ENCODE assay signal across 24 cellular contexts in the genomic region with DNA sequence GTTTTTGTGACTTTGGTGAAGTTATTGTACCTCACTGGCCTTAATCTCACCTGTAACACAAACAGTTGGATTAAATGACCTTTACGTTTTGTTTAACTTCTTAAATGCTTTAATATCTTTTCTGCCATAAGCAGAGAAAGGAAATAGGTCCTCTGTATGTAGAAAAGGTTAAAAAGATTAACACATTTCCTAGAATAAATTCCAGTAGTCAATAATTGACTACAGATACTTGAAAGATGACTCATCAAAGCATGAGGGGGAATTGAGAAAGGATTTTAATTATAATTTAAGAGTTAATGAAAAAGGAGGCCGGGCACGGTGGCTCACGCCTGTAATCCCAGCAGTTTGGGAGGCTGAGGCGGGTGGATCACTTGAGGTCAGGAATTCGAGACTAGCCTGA.
"Had no signal": no experiment of that assay in that cellular context is flagged by ENCODE, and none has a peak within 500 bp of the region (broad histone marks: within the 10 kb centered on the region; RNA-seq: fewer than 3 reads in every experiment).

No MANE protein-coding gene starts in this region.

- H3K27ac Mint-ChIP-seq: activated B cell treated with CpG ODN at 0.5 μM for 24 hours; activated CD4-positive, alpha-beta memory T cell treated with anti-CD3 and anti-CD28 coated beads, Interleukin-2, amount 10 ng/mL, durations not matched to agents 7 days and 5 days; activated naive CD4-positive, alpha-beta T cell treated with anti-CD3 and anti-CD28 coated beads, Interleukin-2, amount 10 ng/mL, durations not matched to agents 7 days and 5 days; activated naive CD8-positive, alpha-beta T cell treated with anti-CD3 and anti-CD28 coated beads for 36 hours; activated T-helper 2 cell treated with anti-CD3 and anti-CD28 coated beads, Interferon-gamma antibody, Interleukin-2, Interleukin-4, amounts not matched to agents 10 μg/mL and 5 μg/mL and 100 μg/mL, durations not matched to agents 14 hours and 24 hours and 36 hours had no signal

- H3K27ac ChIP-seq: brain microvascular endothelial cell, cardiac muscle cell, PC-9 had no signal

- DNase-seq: activated B cell treated with CpG ODN at 0.5 μM for 24 hours; activated CD4-positive, alpha-beta memory T cell treated with anti-CD3 and anti-CD28 coated beads, Interleukin-2, amount 10 ng/mL, durations not matched to agents 7 days and 5 days; activated CD4-positive, alpha-beta T cell treated with anti-CD3 and anti-CD28 coated beads for 1 hour; activated CD4-positive, alpha-beta T cell treated with anti-CD3 and anti-CD28 coated beads, Interleukin-2, amount 50 U/mL, for 1 hour; activated gamma-delta T cell treated with Interleukin-2 at 50 U/mL for 16 hours; activated naive CD4-positive, alpha-beta T cell treated with anti-CD3 and anti-CD28 coated beads, Interleukin-2, amount 10 ng/mL, durations not matched to agents 7 days and 5 days; activated naive CD8-positive, alpha-beta T cell treated with anti-CD3 and anti-CD28 coated beads for 36 hours; activated T-cell treated with anti-CD3 and anti-CD28 coated beads for 4 hours; activated T-cell treated with anti-CD3 and anti-CD28 coated beads, Interleukin-2, amount 50 U/mL, for 48 hours; brain microvascular endothelial cell; cerebellar nuclear complex; Karpas-422; MM.1S; NCI-H1105; NCI-H1436; NCI-H1694 treated with DMSO at 0.1 percent for 48 hours; NCI-H2029 treated with DMSO at 0.1 percent for 48 hours; NCI-H510A treated with DMSO at 0.1 percent for 48 hours; PC-9; SHP77 treated with DMSO at 0.1 percent for 48 hours; T-helper 2 cell; T1000 had no signal

- H3K4me3 ChIP-seq: cardiac muscle cell, PC-9 had no signal

- H3K27me3 Mint-ChIP-seq: activated B cell treated with CpG ODN at 0.5 μM for 24 hours; activated CD4-positive, alpha-beta memory T cell treated with anti-CD3 and anti-CD28 coated beads, Interleukin-2, amount 10 ng/mL, durations not matched to agents 7 days and 5 days; activated naive CD4-positive, alpha-beta T cell treated with anti-CD3 and anti-CD28 coated beads, Interleukin-2, amount 10 ng/mL, durations not matched to agents 7 days and 5 days; activated naive CD8-positive, alpha-beta T cell treated with anti-CD3 and anti-CD28 coated beads for 36 hours had no signal

- H3K4me3 Mint-ChIP-seq: activated B cell treated with CpG ODN at 0.5 μM for 24 hours; activated CD4-positive, alpha-beta memory T cell treated with anti-CD3 and anti-CD28 coated beads, Interleukin-2, amount 10 ng/mL, durations not matched to agents 7 days and 5 days; activated naive CD4-positive, alpha-beta T cell treated with anti-CD3 and anti-CD28 coated beads, Interleukin-2, amount 10 ng/mL, durations not matched to agents 7 days and 5 days; activated naive CD8-positive, alpha-beta T cell treated with anti-CD3 and anti-CD28 coated beads for 36 hours had no signal

- H3K4me1 Mint-ChIP-seq: activated B cell treated with CpG ODN at 0.5 μM for 24 hours; activated CD4-positive, alpha-beta memory T cell treated with anti-CD3 and anti-CD28 coated beads, Interleukin-2, amount 10 ng/mL, durations not matched to agents 7 days and 5 days; activated naive CD4-positive, alpha-beta T cell treated with anti-CD3 and anti-CD28 coated beads, Interleukin-2, amount 10 ng/mL, durations not matched to agents 7 days and 5 days had no signal

- H3K27me3 ChIP-seq: brain microvascular endothelial cell, cardiac muscle cell had no signal

- H3K9me3 Mint-ChIP-seq: activated B cell treated with CpG ODN at 0.5 μM for 24 hours; activated CD4-positive, alpha-beta memory T cell treated with anti-CD3 and anti-CD28 coated beads, Interleukin-2, amount 10 ng/mL, durations not matched to agents 7 days and 5 days; activated naive CD4-positive, alpha-beta T cell treated with anti-CD3 and anti-CD28 coated beads, Interleukin-2, amount 10 ng/mL, durations not matched to agents 7 days and 5 days; activated naive CD8-positive, alpha-beta T cell treated with anti-CD3 and anti-CD28 coated beads for 36 hours; activated T-helper 2 cell treated with anti-CD3 and anti-CD28 coated beads, Interferon-gamma antibody, Interleukin-2, Interleukin-4, amounts not matched to agents 10 μg/mL and 5 μg/mL and 100 μg/mL, durations not matched to agents 14 hours and 24 hours and 36 hours had no signal
